16 cellular contexts compared by ENCODE assay signal in the genomic region with DNA sequence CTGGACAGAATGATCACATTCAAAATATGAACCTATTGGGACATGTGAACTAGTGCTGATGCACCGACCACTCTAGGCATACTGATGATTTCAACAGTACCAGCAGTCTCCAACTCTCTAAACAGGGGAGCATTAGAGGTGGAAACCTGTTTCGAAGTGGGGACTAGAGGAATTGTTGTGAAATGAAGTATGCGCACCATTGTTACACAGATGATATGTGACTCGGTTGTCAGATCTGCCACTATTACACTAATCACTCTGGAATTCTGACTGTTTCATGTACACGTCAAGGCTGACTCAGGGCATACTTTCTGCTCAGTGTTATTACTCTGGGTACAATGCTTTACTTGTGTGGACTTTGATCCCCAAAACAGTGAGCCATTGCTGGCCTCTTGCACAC.
A peak's percentile ranks its signal among the peaks of the same experiment; 100 is the strongest.
DNase-seq lines count a peak whose midpoint lies in the region; ATAC-seq and TF ChIP-seq lines count a peak whose summit lies in the region.
"Had no signal": no experiment of that assay in that cellular context is flagged by ENCODE, and none has a peak within 500 bp of the region (broad histone marks: within the 10 kb centered on the region; RNA-seq: fewer than 3 reads in every experiment).

No MANE protein-coding gene starts in this region.

- no peak for TF ChIP-seq CTCF in AG04450 (IDR thresholded peaks at IDR 0.05; ENCODE audit: low read depth, low read length)

- CTCF ChIA-PET in AG04450 (lab: Charles Lee): no interaction called here

- ATAC-seq in GM18498 (IDR thresholded peaks at IDR 0.05; ENCODE audit: unreplicated experiment): no peak
- ATAC-seq in HG03097 (IDR thresholded peaks at IDR 0.05; ENCODE audit: low FRiP score, unreplicated experiment): no peak
- ATAC-seq: activated CD8-positive, alpha-beta T cell treated with anti-CD3 and anti-CD28 coated beads, Interleukin-2, amount 10 ng/mL, durations not matched to agents 7 days and 5 days; stimulated activated effector memory CD8-positive, alpha-beta T cell treated with anti-CD3 and anti-CD28 coated beads, Interleukin-12 subunit alpha, Interleukin-12 subunit beta, amount 100 ng/mL, for 72 hours had no signal

- H3K4me3 ChIP-seq in AG04450 (ENCODE audit: low read depth, low read length): no peak overlapping the region

- H3K27ac ChIP-seq in AG04450 (ENCODE audit: low read depth, low read length): no peak overlapping the region
- H3K27ac ChIP-seq: HL-60, neutrophil had no signal

- no peaks in the 10 kb centered on the region for H3K9me3 ChIP-seq in AG04450 (ENCODE audit: control insufficient read depth, insufficient read depth, low read length)
- H3K9me3 ChIP-seq: BE2C, neutrophil had no signal

- no peaks in the 10 kb centered on the region for H3K27me3 ChIP-seq in AG04450 (ENCODE audit: control insufficient read depth, insufficient read depth, low read length)
- H3K27me3 ChIP-seq: BE2C, neutrophil had no signal

- POLR2A ChIA-PET in AG04450 (lab: Yijun Ruan, JAX): no interaction called here

- DNase-seq in AG04450 (ENCODE audit: low read depth, low spot score) (peak; percentile 38), HT1080 (ENCODE audit: low read depth) (peak; percentile 86), astrocyte of the hippocampus (ENCODE audit: low read depth, low spot score) (peak; percentile 85), iris pigment epithelial cell (ENCODE audit: low read depth) (peak; percentile 87), inferior parietal cortex (ENCODE audit: extremely low spot score) (no peak), putamen (ENCODE audit: low spot score) (no peak)
- DNase-seq: activated CD8-positive, alpha-beta T cell treated with anti-CD3 and anti-CD28 coated beads, Interleukin-2, amount 10 ng/mL, durations not matched to agents 7 days and 5 days; activated naive CD4-positive, alpha-beta T cell treated with anti-CD3 and anti-CD28 coated beads for 36 hours; BE2C; NCI-H2171 treated with DMSO at 0.1 percent for 48 hours; T-helper 9 cell had no signal

Comparison
In these comparisons a context has a peak if more than half of its experiments do, and no peak if none do; other contexts are left out.
1. DNase-seq: peak in AG04450 (single experiment), HT1080 (single experiment), astrocyte of the hippocampus (single experiment) and iris pigment epithelial cell (single experiment); none in inferior parietal cortex (single experiment) and putamen (single experiment).